ENCODE assay signal across 23 cellular contexts in genomic region chr11:59818572-59818971, GRCh38. TPM values are rescaled to one million over a fixed set of nuclear protein-coding genes. Genes with fewer than 3 reads are reported as not detected.
A peak's percentile ranks its signal among the peaks of the same experiment; 100 is the strongest.
DNase-seq lines count a peak whose midpoint lies in the region; ATAC-seq, FAIRE-seq and TF ChIP-seq lines count a peak whose summit lies in the region.
"Had no signal": no experiment of that assay in that cellular context is flagged by ENCODE, and none has a peak within 500 bp of the region (broad histone marks: within the 10 kb centered on the region; RNA-seq: fewer than 3 reads in every experiment).

No MANE protein-coding gene starts in this region.

- H3K9me3 ChIP-seq in BLaER1 (no peaks in the 10 kb centered on the region), Karpas-422 (ENCODE audit: low read length) (no peaks in the 10 kb centered on the region), OCI-LY7 (ENCODE audit: low read length) (no peaks in the 10 kb centered on the region)
- H3K9me3 ChIP-seq: gastrocnemius medialis, prostate gland had no signal

- FAIRE-seq in GM12891 (lab: Jason Lieb, UNC): no peak
- FAIRE-seq: urothelium cell line had no signal

- DNase-seq in GM12891 (ENCODE audit: insufficient read length, low spot score): no peak
- DNase-seq in Karpas-422: no peak
- DNase-seq in OCI-LY7 (ENCODE audit: low spot score): peak; percentile 91
- no peak for DNase-seq in NCI-H524 (lab: John Stamatoyannopoulos, UW)
- DNase-seq in activated effector memory CD4-positive, alpha-beta T cell treated with Interleukin-2 at 50 U/mL for 16 hours: no peak
- DNase-seq: gastrocnemius medialis; mesenchymal stem cell; NCI-H1436; stimulated activated CD4-positive, alpha-beta T cell treated with anti-CD3 and anti-CD28 coated beads, Interleukin-4, amount 100 ng/mL, for 24 hours had no signal

- POLR2A ChIA-PET in OCI-LY7 (lab: Charles Lee): interaction anchor here (0.6 to 2.4 kb wide), 3 partner anchors 10 to 362 kb away, joined by 3 to 8 read pairs (median 4); no protein-coding TSS in a partner anchor

- peak overlapping the region; percentile 63 for H3K27ac ChIP-seq in BLaER1
- no peak overlapping the region for H3K27ac ChIP-seq in Karpas-422 (ENCODE audit: low read length)
- H3K27ac ChIP-seq in OCI-LY7 (ENCODE audit: low read depth, low read length, poor library complexity, severe bottlenecking): peak overlapping the region; percentile 97
- H3K27ac ChIP-seq: epithelial cell of prostate, gastrocnemius medialis, prostate gland had no signal

- H3K27me3 ChIP-seq in BLaER1 (no peaks in the 10 kb centered on the region), Karpas-422 (ENCODE audit: low read length) (no peaks in the 10 kb centered on the region)
- H3K27me3 ChIP-seq: gastrocnemius medialis had no signal

- H3K9ac ChIP-seq in BLaER1 (no peak overlapping the region), Karpas-422 (ENCODE audit: low read length) (no peak overlapping the region)

- H4K20me1 ChIP-seq in BLaER1 (no peaks in the 10 kb centered on the region), Karpas-422 (ENCODE audit: insufficient read depth, low read depth, low read length) (no peaks in the 10 kb centered on the region), OCI-LY7 (ENCODE audit: insufficient read depth, low read length) (no peaks in the 10 kb centered on the region)

- ATAC-seq in HG03108 (IDR thresholded peaks at IDR 0.05; ENCODE audit: unreplicated experiment) (no peak), HG03565 (IDR thresholded peaks at IDR 0.05; ENCODE audit: unreplicated experiment) (no peak)
- ATAC-seq: activated T-helper 17 cell treated with anti-CD3 and anti-CD28 coated beads, Interleukin-2, amount 50 U/mL, for 72 hours; gastrocnemius medialis; natural killer cell treated with Interleukin-12 subunit alpha and Interleukin-12 subunit beta and Interleukin-15 and Interleukin-18, amount 100 ng/mL, for 72 hours; WTC11 had no signal

- H3K9me2 ChIP-seq in Karpas-422 (replicated peaks; ENCODE audit: insufficient read depth, low read length): no peaks in the 10 kb centered on the region
- H3K9me2 ChIP-seq in OCI-LY7 (ENCODE audit: insufficient read depth, low read length): no peaks in the 10 kb centered on the region

- TF ChIP-seq POLR2A in GM12891 (IDR thresholded peaks at IDR 0.05; ENCODE audit: low read depth, low read length): no peak

- peak overlapping the region; percentile 61 for H3K4me2 ChIP-seq in BLaER1
- peak overlapping the region; percentile 39 for H3K4me2 ChIP-seq in Karpas-422 (ENCODE audit: low read depth, low read length, poor library complexity, severe bottlenecking)
- peak overlapping the region; percentile 77 for H3K4me2 ChIP-seq in OCI-LY7 (ENCODE audit: low read length)

- no peaks in the 10 kb centered on the region for H3K36me3 ChIP-seq in BLaER1
- no peaks in the 10 kb centered on the region for H3K36me3 ChIP-seq in Karpas-422 (ENCODE audit: insufficient read depth, low read length)
- no peaks in the 10 kb centered on the region for H3K36me3 ChIP-seq in OCI-LY7 (ENCODE audit: insufficient read depth, low read length)
- H3K36me3 ChIP-seq: gastrocnemius medialis, prostate gland had no signal

- H3K4me3 ChIP-seq in BLaER1 (no peak overlapping the region), Karpas-422 (ENCODE audit: low read length) (no peak overlapping the region), OCI-LY7 (ENCODE audit: low read depth, low read length, poor library complexity, severe bottlenecking) (peak overlapping the region; percentile 52)
- H3K4me3 ChIP-seq: gastrocnemius medialis, prostate gland had no signal

- no peak for TF ChIP-seq CTCF in OCI-LY7 (conservative IDR thresholded peaks at IDR 0.05; ENCODE audit: low read length)

- no TSS peak for BruUV-seq in OCI-LY7 (replicated peaks; lab: Mats Ljungman, UMichigan)

- H2AFZ ChIP-seq in Karpas-422 (ENCODE audit: low read length): no peak overlapping the region
- H2AFZ ChIP-seq in OCI-LY7 (ENCODE audit: low read length): peak overlapping the region; percentile 98; the same call in 1 of the 2 replicates

- H3K79me2 ChIP-seq in Karpas-422 (ENCODE audit: low read length) (no peaks in the 10 kb centered on the region), OCI-LY7 (ENCODE audit: insufficient read depth, low read depth, low read length) (peaks cover 21% of the 10 kb centered on the region; the same call in 1 of the 2 replicates)

- intact Hi-C loops in OCI-LY7 (cut with micrococcal nuclease; ENCODE audit: unreplicated experiment): loop anchor here (5.0 to 10.0 kb wide), 3 partner anchors 544 to 679 kb away; partner anchors contain the start of gene FAM111A

- peaks cover 25% of the 10 kb centered on the region for H3K4me1 ChIP-seq in BLaER1
- H3K4me1 ChIP-seq in Karpas-422 (ENCODE audit: low read length): peaks cover 38% of the 10 kb centered on the region
- peaks cover 93% of the 10 kb centered on the region for H3K4me1 ChIP-seq in OCI-LY7 (ENCODE audit: insufficient read depth, low read length, poor library complexity, severe bottlenecking)
- H3K4me1 ChIP-seq: gastrocnemius medialis, prostate gland had no signal

- CTCF ChIA-PET in OCI-LY7 (lab: Charles Lee; ENCODE audit: unreplicated experiment): interaction anchor here (0.9 kb wide), 1 partner anchor 63 kb away, joined by 3 read pairs; no protein-coding TSS in a partner anchor

TF ChIP-seq in GM12891, 5 proteins besides CTCF, POLR2A, EP300 and RAD21:
- TF ChIP-seq SPI1 (IDR thresholded peaks at IDR 0.05; ENCODE audit: low read depth, low read length) (peak; percentile 19; the same call in 1 of the 2 replicates), PAX5 (IDR thresholded peaks at IDR 0.05; ENCODE audit: insufficient read depth, low read length, severe bottlenecking) (no peak)
TF ChIP-seq in GM12891: peak in this region for 1.

RNA-seq across cellular contexts. Expression of gene MRPL16, which starts 8.0 kb away (rescaled TPM):
- polyA plus RNA-seq in GM12891 (2012; ENCODE audit: low read depth, missing spikeins): 67.3 TPM
- 70.1 and 81.6 TPM in 2 replicates for total RNA-seq in Karpas-422 (2014; rRNA removed; shearing (Covaris generic); ENCODE audit: low replicate concordance)
- total RNA-seq in OCI-LY7 (2014; rRNA removed; shearing (Covaris generic)): 133 and 159 TPM in 2 replicates
- 87.5 and 92.2 TPM in 2 replicates for total RNA-seq in OCI-LY7 (2022)

RNA-seq across cellular contexts. Expression of gene CBLIF, which starts 26.7 kb away (rescaled TPM):
- polyA plus RNA-seq in GM12891 (2012; ENCODE audit: low read depth, missing spikeins): not detected
- total RNA-seq in Karpas-422 (2014; rRNA removed; shearing (Covaris generic); ENCODE audit: low replicate concordance): not detected in 2 replicates
- total RNA-seq in OCI-LY7 (2014; rRNA removed; shearing (Covaris generic)): not detected in 2 replicates
- total RNA-seq in OCI-LY7 (2022): not detected in 2 replicates
- total RNA-seq: activated CD8-positive, alpha-beta memory T cell treated with anti-CD3 and anti-CD28 coated beads for 36 hours; activated T-helper 17 cell treated with anti-CD3 and anti-CD28 coated beads, Interleukin-2, amount 50 U/mL, for 72 hours; bronchial epithelial cell; dermis microvascular lymphatic vessel endothelial cell; gastrocnemius medialis; natural killer cell treated with Interleukin-12 subunit alpha and Interleukin-12 subunit beta and Interleukin-15 and Interleukin-18, amount 100 ng/mL, for 72 hours; prostate gland; skeletal muscle tissue; T-helper 1 cell treated with Interleukin-12 subunit alpha and Interleukin-12 subunit beta and Interleukin-4 antibody, amounts not matched to agents 30 ng/mL and 1 ng/mL, for 36 hours; WTC11 had no signal

RNA-seq across cellular contexts. Expression of gene TCN1, which starts 47.7 kb away (rescaled TPM):
- polyA plus RNA-seq in GM12891 (2012; ENCODE audit: low read depth, missing spikeins): not detected
- total RNA-seq in Karpas-422 (2014; rRNA removed; shearing (Covaris generic); ENCODE audit: low replicate concordance): not detected in 2 replicates
- total RNA-seq in OCI-LY7 (2014; rRNA removed; shearing (Covaris generic)): not detected in 2 replicates
- total RNA-seq in OCI-LY7 (2022): not detected in 2 replicates
- total RNA-seq: activated CD8-positive, alpha-beta memory T cell treated with anti-CD3 and anti-CD28 coated beads for 36 hours; activated T-helper 17 cell treated with anti-CD3 and anti-CD28 coated beads, Interleukin-2, amount 50 U/mL, for 72 hours; dermis microvascular lymphatic vessel endothelial cell; gastrocnemius medialis; natural killer cell treated with Interleukin-12 subunit alpha and Interleukin-12 subunit beta and Interleukin-15 and Interleukin-18, amount 100 ng/mL, for 72 hours; T-helper 1 cell treated with Interleukin-12 subunit alpha and Interleukin-12 subunit beta and Interleukin-4 antibody, amounts not matched to agents 30 ng/mL and 1 ng/mL, for 36 hours; WTC11 had no signal
